Comparison of ENCODE assay signal across 8 cellular contexts in genomic region chr7:152463714-152464311, GRCh38. TPM values are rescaled to one million over a fixed set of nuclear protein-coding genes. Genes with fewer than 3 reads are reported as not detected.
DNase-seq lines count a peak whose midpoint lies in the region; ATAC-seq and TF ChIP-seq lines count a peak whose summit lies in the region.

No MANE protein-coding gene starts in this region.

- peak overlapping the region; percentile 95 for H3K4me3 Mint-ChIP-seq in activated naive CD4-positive, alpha-beta T cell treated with anti-CD3 and anti-CD28 coated beads, Interleukin-2, amount 50 U/mL, for 24 hours

- no peaks in the 10 kb centered on the region for H3K27me3 Mint-ChIP-seq in activated naive CD4-positive, alpha-beta T cell treated with anti-CD3 and anti-CD28 coated beads, Interleukin-2, amount 50 U/mL, for 24 hours

- no peaks in the 10 kb centered on the region for H3K36me3 ChIP-seq in GM06990 (ENCODE audit: control insufficient read depth, insufficient read depth, low read length)

- no peaks in the 10 kb centered on the region for H3K9me3 Mint-ChIP-seq in activated naive CD4-positive, alpha-beta T cell treated with anti-CD3 and anti-CD28 coated beads, Interleukin-2, amount 50 U/mL, for 24 hours

- H3K27ac ChIP-seq in temporal lobe (ENCODE audit: low read depth, low read length), result peak overlapping the region; percentile 92

- TF ChIP-seq POLR2A in NB4 (IDR thresholded peaks at IDR 0.05; ENCODE audit: extremely low read depth, insufficient read length), result no peak

- peak overlapping the region; percentile 68 for H3K27ac Mint-ChIP-seq in activated naive CD4-positive, alpha-beta T cell treated with anti-CD3 and anti-CD28 coated beads, Interleukin-2, amount 50 U/mL, for 24 hours

- H3K4me1 Mint-ChIP-seq in activated naive CD4-positive, alpha-beta T cell treated with anti-CD3 and anti-CD28 coated beads, Interleukin-2, amount 50 U/mL, for 24 hours, result peaks cover 5% of the 10 kb centered on the region

- ATAC-seq in HG02571 (IDR thresholded peaks at IDR 0.05; ENCODE audit: unreplicated experiment), result peak; percentile 86

- TF ChIP-seq CTCF in GM06990 (IDR thresholded peaks at IDR 0.05; ENCODE audit: insufficient read depth, low read length, poor library complexity, severe bottlenecking), result no peak
- TF ChIP-seq CTCF in NB4 (IDR thresholded peaks at IDR 0.05; ENCODE audit: low read depth, low read length), result no peak

- DNase-seq in GM06990 (ENCODE audit: extremely low read depth, insufficient read length), result peak; percentile 99
- DNase-seq in NB4 (ENCODE audit: low read depth), result peak; percentile 100
- DNase-seq in SK-N-DZ (ENCODE audit: low spot score), result peak; percentile 99
- peak; percentile 64 for DNase-seq in glomerular endothelial cell (ENCODE audit: extremely low read depth, low read depth, low spot score)
- DNase-seq in occipital lobe (lab: John Stamatoyannopoulos, UW), result peak; percentile 99

- no peaks in the 10 kb centered on the region for H3K36me3 Mint-ChIP-seq in activated naive CD4-positive, alpha-beta T cell treated with anti-CD3 and anti-CD28 coated beads, Interleukin-2, amount 50 U/mL, for 24 hours

- H3K27me3 ChIP-seq in GM06990 (replicated peaks; ENCODE audit: control insufficient read depth, insufficient read depth, low read length), result no peaks in the 10 kb centered on the region

- peak overlapping the region; percentile 98 for H3K4me3 ChIP-seq in GM06990 (replicated peaks; ENCODE audit: low read depth, low read length)
- peak overlapping the region; percentile 77 for H3K4me3 ChIP-seq in NB4 (ENCODE audit: low read depth, low read length)

RNA-seq across cellular contexts. Expression of gene KMT2C, which starts 28.0 kb away (rescaled TPM):
- 11.7 and 12.5 TPM in 2 replicates for polyA plus RNA-seq in SK-N-DZ (2014; cell fraction: cytosol; rRNA removed)
- 21.4 and 25.3 TPM in 2 replicates for polyA plus RNA-seq in SK-N-DZ (2014; cell fraction: nucleus; rRNA removed)
- 30.1 and 50.6 TPM in 2 replicates for total RNA-seq in glomerular endothelial cell
- total RNA-seq in occipital lobe, result 77.7 TPM
- 66.9 TPM for total RNA-seq in temporal lobe

Comparison
In these comparisons a context has a peak if more than half of its experiments do, and no peak if none do; other contexts are left out.
1. Peak in every context shown above with its lines: DNase-seq, ATAC-seq, H3K4me3 ChIP-seq and H3K27ac ChIP-seq.